ENCODE assay signal across 8 cellular contexts in genomic region chr12:53299454-53300180, GRCh38. TPM values are rescaled to one million over a fixed set of nuclear protein-coding genes. Genes with fewer than 3 reads are reported as not detected.
DNase-seq lines count a peak whose midpoint lies in the region; ATAC-seq and TF ChIP-seq lines count a peak whose summit lies in the region.

TSS of gene MYG1 (plus strand) at chr12:53299695. CDS start at chr12:53299738, 43 bp downstream.

- ATAC-seq in HG03097 (IDR thresholded peaks at IDR 0.05; ENCODE audit: low FRiP score, unreplicated experiment) = peak; percentile 70

- dilution Hi-C loops in mammary epithelial cell (cut with HindIII; ENCODE audit: low sequenced_read_pairs) = no loop called here

- POLR2A ChIA-PET in A673 (lab: Charles Lee; ENCODE audit: low non-redundant PET) = interaction anchor here (0.6 kb wide), 2 partner anchors 77 to 120 kb away, joined by 15 to 17 read pairs; no protein-coding TSS in a partner anchor

- H4K20me1 ChIP-seq in mammary epithelial cell (ENCODE audit: insufficient read depth, low read length) (no peaks in the 10 kb centered on the region), smooth muscle cell (ENCODE audit: low read depth) (no peaks in the 10 kb centered on the region)

- H3F3A ChIP-seq in smooth muscle cell (ENCODE audit: low read depth) = peaks cover 26% of the 10 kb centered on the region

- BruUV-seq in A673 (replicated peaks; lab: Mats Ljungman, UMichigan) (no TSS peak), mammary epithelial cell (replicated peaks; lab: Mats Ljungman, UMichigan) (no TSS peak)

- H3K4me2 ChIP-seq in mammary epithelial cell (ENCODE audit: insufficient read depth, low read depth, low read length) (peak within 1 kb of the TSS; percentile 91), smooth muscle cell (peak within 1 kb of the TSS; percentile 93)

- H3K27me3 ChIP-seq in A673 (replicated peaks; ENCODE audit: insufficient read depth, low read depth, low read length, poor library complexity) (no peaks in the 10 kb centered on the region), WERI-Rb-1 (ENCODE audit: insufficient read depth, low read depth, severe bottlenecking) (no peaks in the 10 kb centered on the region), mammary epithelial cell (ENCODE audit: insufficient read depth, low read length) (no peaks in the 10 kb centered on the region), smooth muscle cell (ENCODE audit: low read depth) (no peaks in the 10 kb centered on the region)

- TF ChIP-seq POLR2A in GM18526 (IDR thresholded peaks at IDR 0.05; ENCODE audit: extremely low read depth, insufficient read length) = peak; percentile 75

- H3K9me3 ChIP-seq in A673 (ENCODE audit: low read depth, low read length, poor library complexity, severe bottlenecking) (no peaks in the 10 kb centered on the region), WERI-Rb-1 (ENCODE audit: severe bottlenecking) (no peaks in the 10 kb centered on the region), mammary epithelial cell (replicated peaks; ENCODE audit: insufficient read depth, low read length) (no peaks in the 10 kb centered on the region), smooth muscle cell (replicated peaks; ENCODE audit: low read depth) (no peaks in the 10 kb centered on the region)

- in situ Hi-C loops in mammary epithelial cell (cut with MboI; ENCODE audit: low sequenced_read_pairs in 2 of 2) = loop anchor here in 1 of 2 donors (25.0 kb wide), 1 partner anchor 237 kb away; the partner anchor contains the start of gene TNS2

- H3K9ac ChIP-seq in mammary epithelial cell (ENCODE audit: insufficient read depth, low read length) = peak within 1 kb of the TSS; percentile 82
- H3K9ac ChIP-seq in smooth muscle cell (ENCODE audit: low read depth) = peak within 1 kb of the TSS; percentile 87

- DNase-seq in A673 (ENCODE audit: low spot score) (peak; percentile 97), NCI-H2196 (lab: John Stamatoyannopoulos, UW; ENCODE audit: unreplicated experiment) (peak; percentile 94), WERI-Rb-1 (peak; percentile 90), mammary epithelial cell (peak; percentile 78), iPS-NIHi7 (ENCODE audit: extremely low spot score) (peak; percentile 91), smooth muscle cell (lab: John Stamatoyannopoulos, UW; ENCODE audit: unreplicated experiment) (peak; percentile 68)

- H2AFZ ChIP-seq in mammary epithelial cell (ENCODE audit: low read depth, low read length) (peak within 1 kb of the TSS; percentile 96), smooth muscle cell (ENCODE audit: low read depth) (peak within 1 kb of the TSS; percentile 55)

- H3K36me3 ChIP-seq in A673 (ENCODE audit: insufficient read depth, low read length, poor library complexity, severe bottlenecking) = peaks cover 33% of the 10 kb centered on the region
- H3K36me3 ChIP-seq in WERI-Rb-1 = peaks cover 52% of the 10 kb centered on the region
- peaks cover 8% of the 10 kb centered on the region for H3K36me3 ChIP-seq in mammary epithelial cell (ENCODE audit: insufficient read depth, low read length)
- H3K36me3 ChIP-seq in smooth muscle cell (ENCODE audit: low read depth) = no peaks in the 10 kb centered on the region

- CTCF ChIA-PET in A673 (lab: Charles Lee) (interaction anchor here (0.7 to 1.8 kb wide), 2 partner anchors 22 to 86 kb away, joined by 4 to 11 read pairs; partner anchors contain the start of gene AAAS), mammary epithelial cell (lab: Charles Lee; ENCODE audit: low non-redundant PET) (no interaction called here)

- H3K4me3 ChIP-seq in A673 (ENCODE audit: low read depth, low read length, poor library complexity, severe bottlenecking) (peak within 1 kb of the TSS; percentile 73), WERI-Rb-1 (ENCODE audit: low read depth, low read length) (peak within 1 kb of the TSS; percentile 89), mammary epithelial cell (replicated peaks in 1 of 3; ENCODE audit: insufficient read depth in 1 of 3, low read depth in 2 of 3, low read length in 3 of 3) (peak within 1 kb of the TSS; percentile 81 to 92 (median 84)), smooth muscle cell (peak within 1 kb of the TSS; percentile 85)

- peaks cover 66% of the 10 kb centered on the region for H3K79me2 ChIP-seq in mammary epithelial cell (ENCODE audit: insufficient read depth, low read length)
- H3K79me2 ChIP-seq in smooth muscle cell (ENCODE audit: low read depth) = peaks cover 46% of the 10 kb centered on the region

- peaks cover 13% of the 10 kb centered on the region for H3K4me1 ChIP-seq in A673 (ENCODE audit: insufficient read depth, low read length, poor library complexity, severe bottlenecking)
- peaks cover 29% of the 10 kb centered on the region for H3K4me1 ChIP-seq in mammary epithelial cell (ENCODE audit: insufficient read depth, low read length)
- H3K4me1 ChIP-seq in smooth muscle cell (ENCODE audit: low read depth) = peaks cover 25% of the 10 kb centered on the region

- 0 out of 2 replicates have a peak, but pooled peaks have one; percentile 24 for TF ChIP-seq CTCF in A673 (conservative IDR thresholded peaks at IDR 0.05; ENCODE audit: low read depth, low read length)
- TF ChIP-seq CTCF in WERI-Rb-1 (IDR thresholded peaks at IDR 0.05; ENCODE audit: low read depth, low read length) = peak; percentile 31; the same call in 1 of the 2 replicates
- peak in 1 of 2 donors; percentile 35 for TF ChIP-seq CTCF in mammary epithelial cell (conservative IDR thresholded peaks at IDR 0.05 in 1 of 2, IDR thresholded peaks at IDR 0.05 in 1 of 2; ENCODE audit: extremely low read depth in 1 of 2, insufficient read depth in 1 of 2, low read depth in 1 of 2, low read length in 2 of 2)
- peak; percentile 3 for TF ChIP-seq CTCF in smooth muscle cell (IDR thresholded peaks at IDR 0.05; ENCODE audit: borderline replicate concordance, insufficient read depth, poor library complexity, severe bottlenecking)

- H3K27ac ChIP-seq in A673 (ENCODE audit: low read depth, low read length, poor library complexity, severe bottlenecking) (peak within 1 kb of the TSS; percentile 78), WERI-Rb-1 (peak within 1 kb of the TSS; percentile 67), mammary epithelial cell (ENCODE audit: insufficient read depth, low read depth, low read length) (peak within 1 kb of the TSS; percentile 73), smooth muscle cell (ENCODE audit: low read depth) (peak within 1 kb of the TSS; percentile 94)

- WGBS in mammary epithelial cell (ENCODE audit: low coverage, missing lambda C conversion rate) = 1% methylated on average over 48 of the region's 51 CpGs
- 2% methylated on average over 50 of the region's 51 CpGs for WGBS in smooth muscle cell (ENCODE audit: low lambda C conversion rate)

- intact Hi-C loops in A673 (cut with micrococcal nuclease; ENCODE audit: unreplicated experiment) (no loop called here), mammary epithelial cell (cut with micrococcal nuclease) (loop anchor here (1.0 to 10.0 kb wide), 2 partner anchors 22 to 235 kb away; partner anchors contain the start of gene AAAS)

RNA-seq across cellular contexts. Expression of gene MYG1, which starts in this region (rescaled TPM):
- 102 and 111 TPM in 2 replicates for total RNA-seq in A673 (2021)
- total RNA-seq in mammary epithelial cell = 10 to 100 TPM; 29.5 to 61.9 TPM
- 50.9 TPM for polyA plus RNA-seq in mammary epithelial cell
- polyA minus RNA-seq in mammary epithelial cell = 31.3 TPM
- total RNA-seq in smooth muscle cell = 30.8 and 39.1 TPM in 2 replicates
- polyA plus RNA-seq in smooth muscle cell = 56.9 and 60.9 TPM in 2 replicates

Comparison
In these comparisons a context has a peak if more than half of its experiments do, and no peak if none do; other contexts are left out.
1. Peak in every context shown above with its lines: DNase-seq, ATAC-seq, H3K4me3 ChIP-seq and H3K27ac ChIP-seq.